13 cellular contexts compared by ENCODE assay signal in genomic region chr6:112014483-112014882, GRCh38. TPM values are rescaled to one million over a fixed set of nuclear protein-coding genes. Genes with fewer than 3 reads are reported as not detected.
DNase-seq lines count a peak whose midpoint lies in the region; ATAC-seq and TF ChIP-seq lines count a peak whose summit lies in the region.
"Had no signal": no experiment of that assay in that cellular context is flagged by ENCODE, and none has a peak within 500 bp of the region (broad histone marks: within the 10 kb centered on the region; RNA-seq: fewer than 3 reads in every experiment).

No MANE protein-coding gene starts in this region.

- H3K27me3 Mint-ChIP-seq in natural killer cell treated with Interleukin-12 subunit alpha and Interleukin-12 subunit beta and Interleukin-15 and Interleukin-18, amount 100 ng/mL, for 72 hours: no peaks in the 10 kb centered on the region

- H3K4me1 Mint-ChIP-seq in natural killer cell treated with Interleukin-12 subunit alpha and Interleukin-12 subunit beta and Interleukin-15 and Interleukin-18, amount 100 ng/mL, for 72 hours (ENCODE audit: low read depth in 2 of 2): peaks cover 7% of the 10 kb centered on the region in 2 donors

- no peaks in the 10 kb centered on the region for H3K36me3 Mint-ChIP-seq in natural killer cell treated with Interleukin-12 subunit alpha and Interleukin-12 subunit beta and Interleukin-15 and Interleukin-18, amount 100 ng/mL, for 72 hours

- DNase-seq in EL (peak; percentile 73), RWPE1 (ENCODE audit: low spot score) (peak; percentile 11), fibroblast of gingiva (ENCODE audit: low read depth) (peak; percentile 76)
- DNase-seq in stimulated activated naive CD4-positive, alpha-beta T cell treated with Interleukin-2 at 50 U/mL for 16 hours (lab: John Stamatoyannopoulos, UW): no peak
- DNase-seq in natural killer cell treated with Interleukin-12 subunit alpha and Interleukin-12 subunit beta and Interleukin-15 and Interleukin-18, amount 100 ng/mL, for 72 hours (ENCODE audit: low spot score): no peak
- DNase-seq: activated T-cell treated with anti-CD3 and anti-CD28 coated beads for 4 hours; NCI-H1930; stimulated activated naive CD4-positive, alpha-beta T cell; T1000 had no signal

- H3K36me3 ChIP-seq in skeletal muscle tissue (ENCODE audit: control insufficient read depth in 3 of 3, insufficient read depth in 3 of 3, low read length in 3 of 3): no peaks in the 10 kb centered on the region

- no peak overlapping the region for H3K4me3 ChIP-seq in skeletal muscle tissue (ENCODE audit: low read length in 3 of 3)

- no peaks in the 10 kb centered on the region for H3K27me3 ChIP-seq in skeletal muscle tissue (ENCODE audit: control insufficient read depth in 3 of 3, insufficient read depth in 3 of 3, low read length in 3 of 3)

- H3K9me3 Mint-ChIP-seq in natural killer cell treated with Interleukin-12 subunit alpha and Interleukin-12 subunit beta and Interleukin-15 and Interleukin-18, amount 100 ng/mL, for 72 hours: no peaks in the 10 kb centered on the region
- H3K9me3 Mint-ChIP-seq: dendritic cell treated with granulocyte-macrophage colony-stimulating factor and Interleukin-4, amounts not matched to agents 40 ng/mL and 50 ng/mL, for 4 days had no signal

- H3K27ac Mint-ChIP-seq in natural killer cell treated with Interleukin-12 subunit alpha and Interleukin-12 subunit beta and Interleukin-15 and Interleukin-18, amount 100 ng/mL, for 72 hours: peak overlapping the region in 1 of 2 donors; percentile 42
- H3K27ac Mint-ChIP-seq: dendritic cell treated with granulocyte-macrophage colony-stimulating factor and Interleukin-4, amounts not matched to agents 40 ng/mL and 50 ng/mL, for 4 days had no signal

- no peak for TF ChIP-seq CTCF in RWPE1 (conservative IDR thresholded peaks at IDR 0.05; ENCODE audit: low read depth)

- no peak overlapping the region for H3K9ac ChIP-seq in skeletal muscle tissue (ENCODE audit: low read depth in 1 of 3, low read length in 3 of 3)

- no peak overlapping the region for H3K4me3 Mint-ChIP-seq in natural killer cell treated with Interleukin-12 subunit alpha and Interleukin-12 subunit beta and Interleukin-15 and Interleukin-18, amount 100 ng/mL, for 72 hours
- H3K4me3 Mint-ChIP-seq: dendritic cell treated with granulocyte-macrophage colony-stimulating factor and Interleukin-4, amounts not matched to agents 40 ng/mL and 50 ng/mL, for 4 days had no signal

- no peak for ATAC-seq in GM19452 (IDR thresholded peaks at IDR 0.05; ENCODE audit: unreplicated experiment)
- no peak for ATAC-seq in natural killer cell treated with Interleukin-12 subunit alpha and Interleukin-12 subunit beta and Interleukin-15 and Interleukin-18, amount 100 ng/mL, for 72 hours

- peaks cover 8 to 19% (median 17%) of the 10 kb centered on the region in 3 donors for H3K4me1 ChIP-seq in skeletal muscle tissue (ENCODE audit: control insufficient read depth in 3 of 3, insufficient read depth in 3 of 3, low read length in 3 of 3)

- POLR2A ChIA-PET in RWPE1 (lab: Yijun Ruan, JAX; ENCODE audit: low non-redundant PET): no interaction called here

- no peaks in the 10 kb centered on the region for H3K9me3 ChIP-seq in skeletal muscle tissue (ENCODE audit: control insufficient read depth in 3 of 3, low read length in 3 of 3)

- CTCF ChIA-PET in RWPE1 (lab: Yijun Ruan, JAX): no interaction called here

- H3K27ac ChIP-seq in RWPE1: no peak overlapping the region
- peak overlapping the region; percentile 28 for H3K27ac ChIP-seq in skeletal muscle tissue (ENCODE audit: low read depth, low read length)

RNA-seq across cellular contexts. Expression of gene CCN6, which starts 39.4 kb away (rescaled TPM):
- not detected for total RNA-seq in skeletal muscle tissue
- total RNA-seq in natural killer cell treated with Interleukin-12 subunit alpha and Interleukin-12 subunit beta and Interleukin-15 and Interleukin-18, amount 100 ng/mL, for 72 hours: not detected
- total RNA-seq: G401 had no signal

Comparison
In these comparisons a context has a peak if more than half of its experiments do, and no peak if none do; other contexts are left out.
1. DNase-seq: peak in EL (single experiment), RWPE1 (single experiment) and fibroblast of gingiva (single experiment); none in stimulated activated naive CD4-positive, alpha-beta T cell treated with Interleukin-2 at 50 U/mL for 16 hours (single experiment) and natural killer cell treated with Interleukin-12 subunit alpha and Interleukin-12 subunit beta and Interleukin-15 and Interleukin-18, amount 100 ng/mL, for 72 hours (single experiment).